17 cellular contexts compared by ENCODE assay signal in genomic region chr1:225539069-225539468, GRCh38.
"Had no signal": no experiment of that assay in that cellular context is flagged by ENCODE, and none has a peak within 500 bp of the region (broad histone marks: within the 10 kb centered on the region; RNA-seq: fewer than 3 reads in every experiment).

No MANE protein-coding gene starts in this region.

- H3K4me1 ChIP-seq: upper lobe of left lung had no signal

- FAIRE-seq: endothelial cell of umbilical vein had no signal

- H3K36me3 ChIP-seq: colonic mucosa, right atrium auricular region, upper lobe of left lung had no signal

- H3K9me3 ChIP-seq: colonic mucosa, right atrium auricular region, upper lobe of left lung had no signal

- ATAC-seq: activated CD4-positive, alpha-beta T cell treated with anti-CD3 and anti-CD28 coated beads for 36 hours; activated CD8-positive, alpha-beta T cell treated with anti-CD3 and anti-CD28 coated beads, Interleukin-2, amount 10 ng/mL, durations not matched to agents 7 days and 5 days; left colon; naive thymus-derived CD4-positive, alpha-beta T cell; stimulated activated memory B cell treated with anti-CD40 and anti-IgM and Interleukin-4, amounts not matched to agents 10 μg/mL and 1 μg/mL and 100 μg/mL, for 72 hours had no signal

- DNase-seq: activated CD4-positive, alpha-beta T cell treated with anti-CD3 and anti-CD28 coated beads for 36 hours; activated CD8-positive, alpha-beta memory T cell treated with anti-CD3 and anti-CD28 coated beads, Interleukin-2, amount 50 U/mL, for 48 hours; activated CD8-positive, alpha-beta T cell treated with anti-CD3 and anti-CD28 coated beads, Interleukin-2, amount 10 ng/mL, durations not matched to agents 7 days and 5 days; activated naive CD8-positive, alpha-beta T cell treated with anti-CD3 and anti-CD28 coated beads, Interleukin-2, amount 10 ng/mL, durations not matched to agents 7 days and 5 days; aorta; colonic mucosa; effector CD4-positive, alpha-beta T cell; left colon; naive thymus-derived CD4-positive, alpha-beta T cell; stimulated activated CD4-positive, alpha-beta T cell treated with anti-CD3 and anti-CD28 coated beads, Interleukin-1b, Interleukin-23, amount 100 ng/mL, for 48 hours; substantia nigra; SW 1271; upper lobe of left lung had no signal

- H3K4me3 ChIP-seq: colonic mucosa, lung, right atrium auricular region, upper lobe of left lung had no signal

- H3K27ac ChIP-seq: colonic mucosa, right atrium auricular region, upper lobe of left lung had no signal

- H3K27me3 ChIP-seq: colonic mucosa, right atrium auricular region, upper lobe of left lung had no signal
